In the genomic region with DNA sequence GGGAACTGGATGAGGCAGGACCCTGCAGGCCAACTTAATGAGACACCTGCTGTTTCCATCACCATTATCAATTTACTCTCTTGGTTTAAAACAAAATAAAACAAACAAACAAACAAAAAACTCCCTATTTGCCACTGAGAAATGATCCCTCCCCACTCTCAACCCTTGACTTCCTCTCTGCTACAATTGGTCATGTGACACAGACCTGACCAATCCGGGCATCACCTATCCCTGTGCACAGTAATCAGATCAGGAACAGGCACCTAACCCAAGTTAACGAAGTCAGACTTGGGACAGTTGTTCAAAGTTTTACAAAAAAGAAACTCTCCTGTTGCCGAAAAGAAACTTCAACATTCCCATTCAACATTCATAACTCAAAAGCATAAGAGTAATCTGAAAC, we compare ENCODE assay signal across 27 cellular contexts. TPM values are rescaled to one million over a fixed set of nuclear protein-coding genes. Genes with fewer than 3 reads are reported as not detected.
DNase-seq lines count a peak whose midpoint lies in the region; ATAC-seq lines count a peak whose summit lies in the region.
"Had no signal": no experiment of that assay in that cellular context is flagged by ENCODE, and none has a peak within 500 bp of the region (broad histone marks: within the 10 kb centered on the region; RNA-seq: fewer than 3 reads in every experiment).

No MANE protein-coding gene starts in this region.

- CTCF ChIA-PET in activated CD8-positive, alpha-beta T cell treated with anti-CD3 and anti-CD28 coated beads, Interleukin-2, amount 10 ng/mL, durations not matched to agents 7 days and 5 days (lab: Charles Lee), result interaction anchor here (1.0 to 2.6 kb wide), 3 partner anchors 8 to 56 kb away, joined by 3 to 11 read pairs (median 4); no protein-coding TSS in a partner anchor

- H3K27ac Mint-ChIP-seq in activated CD8-positive, alpha-beta T cell treated with anti-CD3 and anti-CD28 coated beads, Interleukin-2, amount 10 ng/mL, durations not matched to agents 7 days and 5 days, result peak overlapping the region; percentile 47
- H3K27ac Mint-ChIP-seq in stimulated activated effector memory CD8-positive, alpha-beta T cell treated with anti-CD3 and anti-CD28 coated beads, Interleukin-12 subunit alpha, Interleukin-12 subunit beta, amount 100 ng/mL, for 72 hours, result peak overlapping the region; percentile 4
- H3K27ac Mint-ChIP-seq: activated CD4-positive, alpha-beta T cell treated with anti-CD3 and anti-CD28 coated beads, Interleukin-2, amount 10 ng/mL, durations not matched to agents 24 days and 14 days; dendritic cell treated with granulocyte-macrophage colony-stimulating factor and Interleukin-4, amounts not matched to agents 40 ng/mL and 50 ng/mL, for 4 days; memory B cell; stimulated activated memory B cell treated with anti-CD40 and anti-IgM and Interleukin-4, amounts not matched to agents 10 μg/mL and 1 μg/mL and 100 μg/mL, for 72 hours had no signal

- no peaks in the 10 kb centered on the region for H3K27me3 Mint-ChIP-seq in activated CD8-positive, alpha-beta T cell treated with anti-CD3 and anti-CD28 coated beads, Interleukin-2, amount 10 ng/mL, durations not matched to agents 7 days and 5 days (ENCODE audit: low read depth)
- H3K27me3 Mint-ChIP-seq: activated CD4-positive, alpha-beta T cell treated with anti-CD3 and anti-CD28 coated beads, Interleukin-2, amount 10 ng/mL, durations not matched to agents 24 days and 14 days; dendritic cell treated with granulocyte-macrophage colony-stimulating factor and Interleukin-4, amounts not matched to agents 40 ng/mL and 50 ng/mL, for 4 days; memory B cell; stimulated activated memory B cell treated with anti-CD40 and anti-IgM and Interleukin-4, amounts not matched to agents 10 μg/mL and 1 μg/mL and 100 μg/mL, for 72 hours; T-helper 17 cell had no signal

- peaks cover 72% of the 10 kb centered on the region for H3K4me1 Mint-ChIP-seq in activated CD8-positive, alpha-beta T cell treated with anti-CD3 and anti-CD28 coated beads, Interleukin-2, amount 10 ng/mL, durations not matched to agents 7 days and 5 days (ENCODE audit: low read depth)
- H3K4me1 Mint-ChIP-seq in stimulated activated effector memory CD8-positive, alpha-beta T cell treated with anti-CD3 and anti-CD28 coated beads, Interleukin-12 subunit alpha, Interleukin-12 subunit beta, amount 100 ng/mL, for 72 hours, result peaks cover 35% of the 10 kb centered on the region
- H3K4me1 Mint-ChIP-seq: stimulated activated memory B cell treated with anti-CD40 and anti-IgM and Interleukin-4, amounts not matched to agents 10 μg/mL and 1 μg/mL and 100 μg/mL, for 72 hours had no signal

- no peaks in the 10 kb centered on the region for H3K9me3 Mint-ChIP-seq in activated CD8-positive, alpha-beta T cell treated with anti-CD3 and anti-CD28 coated beads, Interleukin-2, amount 10 ng/mL, durations not matched to agents 7 days and 5 days (ENCODE audit: insufficient read depth)
- no peaks in the 10 kb centered on the region for H3K9me3 Mint-ChIP-seq in stimulated activated effector memory CD8-positive, alpha-beta T cell treated with anti-CD3 and anti-CD28 coated beads, Interleukin-12 subunit alpha, Interleukin-12 subunit beta, amount 100 ng/mL, for 72 hours
- H3K9me3 Mint-ChIP-seq: activated CD4-positive, alpha-beta T cell treated with anti-CD3 and anti-CD28 coated beads, Interleukin-2, amount 10 ng/mL, durations not matched to agents 24 days and 14 days; dendritic cell treated with granulocyte-macrophage colony-stimulating factor and Interleukin-4, amounts not matched to agents 40 ng/mL and 50 ng/mL, for 4 days; memory B cell; stimulated activated memory B cell treated with anti-CD40 and anti-IgM and Interleukin-4, amounts not matched to agents 10 μg/mL and 1 μg/mL and 100 μg/mL, for 72 hours had no signal

- POLR2A ChIA-PET in activated CD8-positive, alpha-beta T cell treated with anti-CD3 and anti-CD28 coated beads, Interleukin-2, amount 10 ng/mL, durations not matched to agents 7 days and 5 days (lab: Charles Lee), result interaction anchor here (1.7 kb wide), 1 partner anchor 58 kb away, joined by 3 read pairs; a partner anchor contains a TSS

- peaks cover 28% of the 10 kb centered on the region for H3K36me3 Mint-ChIP-seq in activated CD8-positive, alpha-beta T cell treated with anti-CD3 and anti-CD28 coated beads, Interleukin-2, amount 10 ng/mL, durations not matched to agents 7 days and 5 days (ENCODE audit: low read depth)
- H3K36me3 Mint-ChIP-seq in stimulated activated effector memory CD8-positive, alpha-beta T cell treated with anti-CD3 and anti-CD28 coated beads, Interleukin-12 subunit alpha, Interleukin-12 subunit beta, amount 100 ng/mL, for 72 hours, result no peaks in the 10 kb centered on the region
- H3K36me3 Mint-ChIP-seq: memory B cell; stimulated activated memory B cell treated with anti-CD40 and anti-IgM and Interleukin-4, amounts not matched to agents 10 μg/mL and 1 μg/mL and 100 μg/mL, for 72 hours had no signal

- DNase-seq in SHP77 treated with DMSO at 0.1 percent for 48 hours (lab: John Stamatoyannopoulos, UW) (peak; percentile 7), SHP77 (lab: John Stamatoyannopoulos, UW) (no peak), NCI-H2107 treated with DMSO at 0.1 percent for 48 hours (lab: John Stamatoyannopoulos, UW; ENCODE audit: unreplicated experiment) (no peak), activated gamma-delta T cell treated with Interleukin-2 at 50 U/mL for 16 hours (no peak)
- no peak for DNase-seq in activated CD8-positive, alpha-beta T cell treated with anti-CD3 and anti-CD28 coated beads, Interleukin-2, amount 10 ng/mL, durations not matched to agents 7 days and 5 days
- DNase-seq in stimulated activated effector memory CD8-positive, alpha-beta T cell treated with anti-CD3 and anti-CD28 coated beads, Interleukin-12 subunit alpha, Interleukin-12 subunit beta, amount 100 ng/mL, for 72 hours (ENCODE audit: low spot score in 2 of 2), result no peak
- DNase-seq: activated CD4-positive, alpha-beta T cell treated with anti-CD3 and anti-CD28 coated beads, Interleukin-2, amount 10 ng/mL, durations not matched to agents 24 days and 14 days; activated naive CD4-positive, alpha-beta T cell; AML-193; aorta; DMS79 treated with DMSO at 0.1 percent for 48 hours; Karpas-422; NCI-H1092; NCI-H2029 treated with DMSO at 0.1 percent for 48 hours; NCI-H446; occipital lobe; small intestine; stimulated activated CD4-positive, alpha-beta T cell treated with anti-CD3 and anti-CD28 coated beads, Interleukin-2, amount 100 ng/mL, for 24 hours; T-helper 17 cell; thyroid gland had no signal

- ATAC-seq in HG02759 (IDR thresholded peaks at IDR 0.05; ENCODE audit: unreplicated experiment) (peak; percentile 53), HG03095 (IDR thresholded peaks at IDR 0.05; ENCODE audit: unreplicated experiment) (no peak)
- ATAC-seq in activated CD8-positive, alpha-beta T cell treated with anti-CD3 and anti-CD28 coated beads, Interleukin-2, amount 10 ng/mL, durations not matched to agents 7 days and 5 days, result no peak
- no peak for ATAC-seq in stimulated activated effector memory CD8-positive, alpha-beta T cell treated with anti-CD3 and anti-CD28 coated beads, Interleukin-12 subunit alpha, Interleukin-12 subunit beta, amount 100 ng/mL, for 72 hours
- ATAC-seq: stimulated activated memory B cell treated with anti-CD40 and anti-IgM and Interleukin-4, amounts not matched to agents 10 μg/mL and 1 μg/mL and 100 μg/mL, for 72 hours; T-helper 17 cell had no signal

- H3K4me3 Mint-ChIP-seq in activated CD8-positive, alpha-beta T cell treated with anti-CD3 and anti-CD28 coated beads, Interleukin-2, amount 10 ng/mL, durations not matched to agents 7 days and 5 days, result no peak overlapping the region
- no peak overlapping the region for H3K4me3 Mint-ChIP-seq in stimulated activated effector memory CD8-positive, alpha-beta T cell treated with anti-CD3 and anti-CD28 coated beads, Interleukin-12 subunit alpha, Interleukin-12 subunit beta, amount 100 ng/mL, for 72 hours
- H3K4me3 Mint-ChIP-seq: activated CD4-positive, alpha-beta T cell treated with anti-CD3 and anti-CD28 coated beads, Interleukin-2, amount 10 ng/mL, durations not matched to agents 24 days and 14 days; dendritic cell treated with granulocyte-macrophage colony-stimulating factor and Interleukin-4, amounts not matched to agents 40 ng/mL and 50 ng/mL, for 4 days; memory B cell; stimulated activated memory B cell treated with anti-CD40 and anti-IgM and Interleukin-4, amounts not matched to agents 10 μg/mL and 1 μg/mL and 100 μg/mL, for 72 hours; T-helper 17 cell had no signal

RNA-seq across cellular contexts. Expression of a gene that starts 58.4 kb away (rescaled TPM):
- total RNA-seq in activated CD8-positive, alpha-beta T cell treated with anti-CD3 and anti-CD28 coated beads, Interleukin-2, amount 10 ng/mL, durations not matched to agents 7 days and 5 days, result 10 to 100 TPM; 43.8 to 47.4 TPM
- total RNA-seq: HT-29, SJSA1 had no signal
